Comparison of ENCODE assay signal across 10 cellular contexts in genomic region chr14:35339761-35340406, GRCh38. TPM values are rescaled to one million over a fixed set of nuclear protein-coding genes. Genes with fewer than 3 reads are reported as not detected.
A peak's percentile ranks its signal among the peaks of the same experiment; 100 is the strongest.
DNase-seq lines count a peak whose midpoint lies in the region; ATAC-seq, FAIRE-seq and TF ChIP-seq lines count a peak whose summit lies in the region.
"Had no signal": no experiment of that assay in that cellular context is flagged by ENCODE, and none has a peak within 500 bp of the region (broad histone marks: within the 10 kb centered on the region; RNA-seq: fewer than 3 reads in every experiment).

No MANE protein-coding gene starts in this region.

- no peaks in the 10 kb centered on the region for H3K36me3 ChIP-seq in gastrocnemius medialis

- no peaks in the 10 kb centered on the region for H3K27me3 ChIP-seq in gastrocnemius medialis

- H3K27ac ChIP-seq in caudate nucleus (ENCODE audit: low read depth, low read length) (peak overlapping the region; percentile 77), gastrocnemius medialis (peak overlapping the region; percentile 94 to 99 (median 96))

- ATAC-seq in GM18909 (IDR thresholded peaks at IDR 0.05; ENCODE audit: poor library complexity, unreplicated experiment), result peak; percentile 71
- peak; percentile 42 for ATAC-seq in HG03442 (IDR thresholded peaks at IDR 0.05; ENCODE audit: unreplicated experiment)
- ATAC-seq in gastrocnemius medialis, result no peak
- ATAC-seq in GM19328 (IDR thresholded peaks at IDR 0.05; ENCODE audit: unreplicated experiment), result no peak

- H3K4me1 ChIP-seq in gastrocnemius medialis, result peaks cover 46 to 49% of the 10 kb centered on the region in 2 donors

- in situ Hi-C loops in gastrocnemius medialis (cut with MboI; ENCODE audit: low sequenced_read_pairs in 4 of 4), result loop anchor here in 2 of 4 donors (5.0 to 10.0 kb wide), 2 partner anchors 62 to 65 kb away; partner anchors contain the start of gene NFKBIA (in 2 of the 2)

- H3K9me3 ChIP-seq in gastrocnemius medialis, result no peaks in the 10 kb centered on the region

- no peak overlapping the region for H3K4me3 ChIP-seq in gastrocnemius medialis

- DNase-seq in caudate nucleus (lab: John Stamatoyannopoulos, UW), result peak in 1 of 61 donors; percentile 11
- DNase-seq in gastrocnemius medialis, result no peak
- no peak for DNase-seq in urothelium cell line (ENCODE audit: low spot score)
- DNase-seq in NCI-H2171 treated with DMSO at 0.1 percent for 48 hours (lab: John Stamatoyannopoulos, UW), result no peak
- DNase-seq in DMS 273 treated with DMSO at 0.1 percent for 48 hours (lab: John Stamatoyannopoulos, UW), result no peak
- DNase-seq: activated CD4-positive, alpha-beta T cell treated with anti-CD3 and anti-CD28 coated beads for 1 hour; retina had no signal

- intact Hi-C loops in gastrocnemius medialis (cut with DNase I; ENCODE audit: low total_unique reads), result loop anchor here (2.0 kb wide), 1 partner anchor 47 kb away; the partner anchor contains the start of gene PSMA6

- FAIRE-seq in urothelium cell line (lab: Jason Lieb, UNC), result no peak

- no peak for TF ChIP-seq CTCF in gastrocnemius medialis (IDR thresholded peaks at IDR 0.05 in 4 of 5, conservative IDR thresholded peaks at IDR 0.05 in 1 of 5)

- no peak for TF ChIP-seq POLR2A in gastrocnemius medialis (IDR thresholded peaks at IDR 0.05)

RNA-seq across cellular contexts. Expression of gene PSMA6, which starts 47.7 kb away (rescaled TPM):
- total RNA-seq in gastrocnemius medialis, result 100 to 1,000 TPM; 323 to 502 (median 464) TPM

Comparison
In these comparisons a context has a peak if more than half of its experiments do, and no peak if none do; other contexts are left out.
1. ATAC-seq: peak in GM18909 (single experiment) and HG03442 (single experiment); none in gastrocnemius medialis (0 of 2) and GM19328 (single experiment).